1 cellular context compared by ENCODE assay signal in the genomic region with DNA sequence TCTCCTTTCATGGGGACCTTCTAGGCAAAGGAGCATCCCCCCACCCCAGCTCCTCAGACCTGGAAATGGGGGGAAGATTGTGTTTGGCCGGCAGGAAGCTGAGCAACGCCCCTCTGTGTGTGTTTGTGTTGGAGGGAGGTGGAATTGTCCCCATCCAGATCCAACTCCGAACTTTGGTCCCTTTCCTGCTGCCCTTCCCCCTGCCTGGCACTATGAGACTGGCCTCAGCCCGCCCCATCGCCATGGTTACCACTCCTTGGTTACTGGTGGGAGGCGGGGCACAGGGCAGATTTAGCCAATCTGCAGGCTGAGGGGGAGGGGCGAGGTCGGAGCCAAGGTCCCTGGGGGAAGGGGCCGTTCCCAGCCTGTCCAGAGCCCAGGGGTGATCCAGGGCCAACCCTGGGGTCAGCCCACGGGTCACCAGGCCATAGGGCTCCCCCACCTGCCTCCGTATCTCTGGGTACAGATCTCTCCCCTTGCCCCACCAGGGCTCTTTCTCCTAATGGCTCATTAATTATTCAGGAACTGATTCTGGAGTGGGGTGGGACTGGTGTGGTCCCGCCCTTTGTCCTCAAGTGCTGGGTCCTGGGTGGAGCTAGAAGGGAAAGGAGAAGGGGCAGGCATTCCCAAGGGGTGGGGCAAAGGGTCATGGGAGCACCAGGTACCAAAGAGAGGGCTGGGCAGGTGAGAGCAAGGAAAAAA.
TF ChIP-seq lines count a peak whose summit lies in the region.

No MANE protein-coding gene starts in this region.

TF ChIP-seq in HepG2, 621 proteins besides CTCF, POLR2A, EP300 and RAD21 (continued from another document and continues in another):
- TF ChIP-seq SPEN (CRISPR knock-in tag; IDR thresholded peaks at IDR 0.05; ENCODE audit: low read depth), result peak; percentile 80; the same call in 1 of the 2 replicates
- TF ChIP-seq ZFX (CRISPR knock-in tag; IDR thresholded peaks at IDR 0.05; ENCODE audit: low read depth), result no peak
- peak; percentile 96 for TF ChIP-seq RFXAP (CRISPR knock-in tag; IDR thresholded peaks at IDR 0.05; ENCODE audit: borderline replicate concordance)
- TF ChIP-seq, protein P1, sequence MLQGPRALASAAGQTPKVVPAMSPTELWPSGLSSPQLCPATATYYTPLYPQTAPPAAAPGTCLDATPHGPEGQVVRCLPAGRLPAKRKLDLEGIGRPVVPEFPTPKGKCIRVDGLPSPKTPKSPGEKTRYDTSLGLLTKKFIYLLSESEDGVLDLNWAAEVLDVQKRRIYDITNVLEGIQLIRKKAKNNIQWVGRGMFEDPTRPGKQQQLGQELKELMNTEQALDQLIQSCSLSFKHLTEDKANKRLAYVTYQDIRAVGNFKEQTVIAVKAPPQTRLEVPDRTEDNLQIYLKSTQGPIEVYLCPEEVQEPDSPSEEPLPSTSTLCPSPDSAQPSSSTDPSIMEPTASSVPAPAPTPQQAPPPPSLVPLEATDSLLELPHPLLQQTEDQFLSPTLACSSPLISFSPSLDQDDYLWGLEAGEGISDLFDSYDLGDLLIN (CRISPR knock-in tag; IDR thresholded peaks at IDR 0.05; ENCODE audit: borderline replicate concordance), result no peak
- TF ChIP-seq FOSL2 (CRISPR knock-in tag; IDR thresholded peaks at IDR 0.05), result peak; percentile 56
- TF ChIP-seq RXRB (CRISPR knock-in tag; IDR thresholded peaks at IDR 0.05; ENCODE audit: borderline replicate concordance), result peak; percentile 98
- TF ChIP-seq HNF1B (CRISPR knock-in tag; IDR thresholded peaks at IDR 0.05), result peak; percentile 88
- TF ChIP-seq USF2 (IDR thresholded peaks at IDR 0.05; ENCODE audit: low read depth, low read length), result no peak
- no peak for TF ChIP-seq USF2 (CRISPR knock-in tag; IDR thresholded peaks at IDR 0.05; ENCODE audit: borderline replicate concordance)
- no peak for TF ChIP-seq ZNF678 (CRISPR knock-in tag; IDR thresholded peaks at IDR 0.05)
- no peak for TF ChIP-seq ARNT2 (CRISPR knock-in tag; IDR thresholded peaks at IDR 0.05; ENCODE audit: low read depth)
- TF ChIP-seq, protein P2, sequence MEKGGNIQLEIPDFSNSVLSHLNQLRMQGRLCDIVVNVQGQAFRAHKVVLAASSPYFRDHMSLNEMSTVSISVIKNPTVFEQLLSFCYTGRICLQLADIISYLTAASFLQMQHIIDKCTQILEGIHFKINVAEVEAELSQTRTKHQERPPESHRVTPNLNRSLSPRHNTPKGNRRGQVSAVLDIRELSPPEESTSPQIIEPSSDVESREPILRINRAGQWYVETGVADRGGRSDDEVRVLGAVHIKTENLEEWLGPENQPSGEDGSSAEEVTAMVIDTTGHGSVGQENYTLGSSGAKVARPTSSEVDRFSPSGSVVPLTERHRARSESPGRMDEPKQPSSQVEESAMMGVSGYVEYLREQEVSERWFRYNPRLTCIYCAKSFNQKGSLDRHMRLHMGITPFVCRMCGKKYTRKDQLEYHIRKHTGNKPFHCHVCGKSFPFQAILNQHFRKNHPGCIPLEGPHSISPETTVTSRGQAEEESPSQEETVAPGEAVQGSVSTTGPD (CRISPR knock-in tag; IDR thresholded peaks at IDR 0.05), result no peak
- TF ChIP-seq, protein P3, sequence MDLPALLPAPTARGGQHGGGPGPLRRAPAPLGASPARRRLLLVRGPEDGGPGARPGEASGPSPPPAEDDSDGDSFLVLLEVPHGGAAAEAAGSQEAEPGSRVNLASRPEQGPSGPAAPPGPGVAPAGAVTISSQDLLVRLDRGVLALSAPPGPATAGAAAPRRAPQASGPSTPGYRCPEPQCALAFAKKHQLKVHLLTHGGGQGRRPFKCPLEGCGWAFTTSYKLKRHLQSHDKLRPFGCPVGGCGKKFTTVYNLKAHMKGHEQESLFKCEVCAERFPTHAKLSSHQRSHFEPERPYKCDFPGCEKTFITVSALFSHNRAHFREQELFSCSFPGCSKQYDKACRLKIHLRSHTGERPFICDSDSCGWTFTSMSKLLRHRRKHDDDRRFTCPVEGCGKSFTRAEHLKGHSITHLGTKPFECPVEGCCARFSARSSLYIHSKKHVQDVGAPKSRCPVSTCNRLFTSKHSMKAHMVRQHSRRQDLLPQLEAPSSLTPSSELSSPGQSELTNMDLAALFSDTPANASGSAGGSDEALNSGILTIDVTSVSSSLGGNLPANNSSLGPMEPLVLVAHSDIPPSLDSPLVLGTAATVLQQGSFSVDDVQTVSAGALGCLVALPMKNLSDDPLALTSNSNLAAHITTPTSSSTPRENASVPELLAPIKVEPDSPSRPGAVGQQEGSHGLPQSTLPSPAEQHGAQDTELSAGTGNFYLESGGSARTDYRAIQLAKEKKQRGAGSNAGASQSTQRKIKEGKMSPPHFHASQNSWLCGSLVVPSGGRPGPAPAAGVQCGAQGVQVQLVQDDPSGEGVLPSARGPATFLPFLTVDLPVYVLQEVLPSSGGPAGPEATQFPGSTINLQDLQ (CRISPR knock-in tag; IDR thresholded peaks at IDR 0.05), result no peak
- no peak for TF ChIP-seq ZNF407 (CRISPR knock-in tag; IDR thresholded peaks at IDR 0.05; ENCODE audit: not compliant biosample characterization)
- no peak for TF ChIP-seq NCOA1 (CRISPR knock-in tag; IDR thresholded peaks at IDR 0.05)
- no peak for TF ChIP-seq TRIM24 (CRISPR knock-in tag; IDR thresholded peaks at IDR 0.05)
- TF ChIP-seq THAP7 (CRISPR knock-in tag; IDR thresholded peaks at IDR 0.05), result no peak
- TF ChIP-seq ZNF556 (CRISPR knock-in tag; IDR thresholded peaks at IDR 0.05; ENCODE audit: borderline replicate concordance), result peak; percentile 50; the same call in 1 of the 2 replicates
- TF ChIP-seq, protein P4, sequence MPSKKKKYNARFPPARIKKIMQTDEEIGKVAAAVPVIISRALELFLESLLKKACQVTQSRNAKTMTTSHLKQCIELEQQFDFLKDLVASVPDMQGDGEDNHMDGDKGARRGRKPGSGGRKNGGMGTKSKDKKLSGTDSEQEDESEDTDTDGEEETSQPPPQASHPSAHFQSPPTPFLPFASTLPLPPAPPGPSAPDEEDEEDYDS (CRISPR knock-in tag; IDR thresholded peaks at IDR 0.05), result peak; percentile 74
- no peak for TF ChIP-seq ZSCAN25 (CRISPR knock-in tag; IDR thresholded peaks at IDR 0.05)
- peak; percentile 66; the same call in 1 of the 2 replicates for TF ChIP-seq ZNF740 (CRISPR knock-in tag; IDR thresholded peaks at IDR 0.05)
- TF ChIP-seq CCDC6 (CRISPR knock-in tag; IDR thresholded peaks at IDR 0.05), result peak; percentile 64; the same call in 1 of the 2 replicates
- no peak for TF ChIP-seq PHF20 (CRISPR knock-in tag; IDR thresholded peaks at IDR 0.05)
- TF ChIP-seq SRSF9 (IDR thresholded peaks at IDR 0.05; ENCODE audit: borderline replicate concordance, insufficient read depth, low read depth, low read length, poor library complexity, severe bottlenecking), result no peak
- no peak for TF ChIP-seq ZNF879 (CRISPR knock-in tag; IDR thresholded peaks at IDR 0.05)
- TF ChIP-seq ZNF34 (CRISPR knock-in tag; IDR thresholded peaks at IDR 0.05; ENCODE audit: borderline replicate concordance), result no peak
- no peak for TF ChIP-seq SNRNP70 (IDR thresholded peaks at IDR 0.05; ENCODE audit: low read depth, low read length)
- TF ChIP-seq ZBTB42 (CRISPR knock-in tag; IDR thresholded peaks at IDR 0.05), result no peak
- TF ChIP-seq RXRA (CRISPR knock-in tag; IDR thresholded peaks at IDR 0.05), result peak; percentile 99
- TF ChIP-seq HCFC1 (IDR thresholded peaks at IDR 0.05; ENCODE audit: low read depth, low read length), result peak; percentile 29; the same call in 1 of the 2 replicates
- no peak for TF ChIP-seq PLSCR1 (CRISPR knock-in tag; IDR thresholded peaks at IDR 0.05; ENCODE audit: borderline replicate concordance)
- TF ChIP-seq BCL6 (CRISPR knock-in tag; IDR thresholded peaks at IDR 0.05), result peak; percentile 71
- TF ChIP-seq ZNF326 (CRISPR knock-in tag; IDR thresholded peaks at IDR 0.05; ENCODE audit: borderline replicate concordance), result no peak
